Comparison of ENCODE assay signal across 1 cellular context in the genomic region with DNA sequence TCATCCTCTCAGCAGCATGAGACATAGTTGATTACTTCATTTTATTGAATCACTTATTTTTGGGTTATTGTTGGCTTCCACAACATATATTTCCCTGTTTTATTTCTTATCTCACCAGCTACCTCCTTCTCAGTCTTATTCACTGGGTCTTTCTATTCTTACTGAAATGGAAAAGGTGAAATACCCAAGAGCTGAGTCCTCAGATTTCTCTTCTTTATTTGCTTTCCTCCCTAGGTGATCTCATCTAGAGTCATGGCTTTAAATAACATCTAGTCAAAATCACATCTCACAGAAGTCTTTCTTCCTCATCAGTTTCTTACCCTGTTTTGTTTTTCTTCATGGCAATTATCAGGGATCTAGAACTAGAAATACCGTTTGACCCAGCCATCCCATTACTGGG.
TF ChIP-seq lines count a peak whose summit lies in the region.

No MANE protein-coding gene starts in this region.

TF ChIP-seq in SK-N-SH, 30 proteins besides CTCF, POLR2A, EP300 and RAD21 (continued from another document):
- TF ChIP-seq, protein P1, sequence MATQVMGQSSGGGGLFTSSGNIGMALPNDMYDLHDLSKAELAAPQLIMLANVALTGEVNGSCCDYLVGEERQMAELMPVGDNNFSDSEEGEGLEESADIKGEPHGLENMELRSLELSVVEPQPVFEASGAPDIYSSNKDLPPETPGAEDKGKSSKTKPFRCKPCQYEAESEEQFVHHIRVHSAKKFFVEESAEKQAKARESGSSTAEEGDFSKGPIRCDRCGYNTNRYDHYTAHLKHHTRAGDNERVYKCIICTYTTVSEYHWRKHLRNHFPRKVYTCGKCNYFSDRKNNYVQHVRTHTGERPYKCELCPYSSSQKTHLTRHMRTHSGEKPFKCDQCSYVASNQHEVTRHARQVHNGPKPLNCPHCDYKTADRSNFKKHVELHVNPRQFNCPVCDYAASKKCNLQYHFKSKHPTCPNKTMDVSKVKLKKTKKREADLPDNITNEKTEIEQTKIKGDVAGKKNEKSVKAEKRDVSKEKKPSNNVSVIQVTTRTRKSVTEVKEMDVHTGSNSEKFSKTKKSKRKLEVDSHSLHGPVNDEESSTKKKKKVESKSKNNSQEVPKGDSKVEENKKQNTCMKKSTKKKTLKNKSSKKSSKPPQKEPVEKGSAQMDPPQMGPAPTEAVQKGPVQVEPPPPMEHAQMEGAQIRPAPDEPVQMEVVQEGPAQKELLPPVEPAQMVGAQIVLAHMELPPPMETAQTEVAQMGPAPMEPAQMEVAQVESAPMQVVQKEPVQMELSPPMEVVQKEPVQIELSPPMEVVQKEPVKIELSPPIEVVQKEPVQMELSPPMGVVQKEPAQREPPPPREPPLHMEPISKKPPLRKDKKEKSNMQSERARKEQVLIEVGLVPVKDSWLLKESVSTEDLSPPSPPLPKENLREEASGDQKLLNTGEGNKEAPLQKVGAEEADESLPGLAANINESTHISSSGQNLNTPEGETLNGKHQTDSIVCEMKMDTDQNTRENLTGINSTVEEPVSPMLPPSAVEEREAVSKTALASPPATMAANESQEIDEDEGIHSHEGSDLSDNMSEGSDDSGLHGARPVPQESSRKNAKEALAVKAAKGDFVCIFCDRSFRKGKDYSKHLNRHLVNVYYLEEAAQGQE (IDR thresholded peaks at IDR 0.05; ENCODE audit: low read depth, low read length): no peak
- TF ChIP-seq, protein P2, sequence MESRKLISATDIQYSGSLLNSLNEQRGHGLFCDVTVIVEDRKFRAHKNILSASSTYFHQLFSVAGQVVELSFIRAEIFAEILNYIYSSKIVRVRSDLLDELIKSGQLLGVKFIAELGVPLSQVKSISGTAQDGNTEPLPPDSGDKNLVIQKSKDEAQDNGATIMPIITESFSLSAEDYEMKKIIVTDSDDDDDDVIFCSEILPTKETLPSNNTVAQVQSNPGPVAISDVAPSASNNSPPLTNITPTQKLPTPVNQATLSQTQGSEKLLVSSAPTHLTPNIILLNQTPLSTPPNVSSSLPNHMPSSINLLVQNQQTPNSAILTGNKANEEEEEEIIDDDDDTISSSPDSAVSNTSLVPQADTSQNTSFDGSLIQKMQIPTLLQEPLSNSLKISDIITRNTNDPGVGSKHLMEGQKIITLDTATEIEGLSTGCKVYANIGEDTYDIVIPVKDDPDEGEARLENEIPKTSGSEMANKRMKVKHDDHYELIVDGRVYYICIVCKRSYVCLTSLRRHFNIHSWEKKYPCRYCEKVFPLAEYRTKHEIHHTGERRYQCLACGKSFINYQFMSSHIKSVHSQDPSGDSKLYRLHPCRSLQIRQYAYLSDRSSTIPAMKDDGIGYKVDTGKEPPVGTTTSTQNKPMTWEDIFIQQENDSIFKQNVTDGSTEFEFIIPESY (IDR thresholded peaks at IDR 0.05; ENCODE audit: borderline replicate concordance, low read depth): no peak
- no peak for TF ChIP-seq FOXM1 (IDR thresholded peaks at IDR 0.05; ENCODE audit: low read depth)
- TF ChIP-seq NRF1 (IDR thresholded peaks at IDR 0.05; ENCODE audit: low read depth, low read length): no peak
- TF ChIP-seq, protein P3, sequence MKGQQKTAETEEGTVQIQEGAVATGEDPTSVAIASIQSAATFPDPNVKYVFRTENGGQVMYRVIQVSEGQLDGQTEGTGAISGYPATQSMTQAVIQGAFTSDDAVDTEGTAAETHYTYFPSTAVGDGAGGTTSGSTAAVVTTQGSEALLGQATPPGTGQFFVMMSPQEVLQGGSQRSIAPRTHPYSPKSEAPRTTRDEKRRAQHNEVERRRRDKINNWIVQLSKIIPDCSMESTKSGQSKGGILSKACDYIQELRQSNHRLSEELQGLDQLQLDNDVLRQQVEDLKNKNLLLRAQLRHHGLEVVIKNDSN (IDR thresholded peaks at IDR 0.05; ENCODE audit: borderline replicate concordance, low read depth): no peak
- no peak for TF ChIP-seq FOSL2 (IDR thresholded peaks at IDR 0.05; ENCODE audit: borderline replicate concordance, low read depth)
- no peak for TF ChIP-seq JUND (IDR thresholded peaks at IDR 0.05)
- TF ChIP-seq, protein P4, sequence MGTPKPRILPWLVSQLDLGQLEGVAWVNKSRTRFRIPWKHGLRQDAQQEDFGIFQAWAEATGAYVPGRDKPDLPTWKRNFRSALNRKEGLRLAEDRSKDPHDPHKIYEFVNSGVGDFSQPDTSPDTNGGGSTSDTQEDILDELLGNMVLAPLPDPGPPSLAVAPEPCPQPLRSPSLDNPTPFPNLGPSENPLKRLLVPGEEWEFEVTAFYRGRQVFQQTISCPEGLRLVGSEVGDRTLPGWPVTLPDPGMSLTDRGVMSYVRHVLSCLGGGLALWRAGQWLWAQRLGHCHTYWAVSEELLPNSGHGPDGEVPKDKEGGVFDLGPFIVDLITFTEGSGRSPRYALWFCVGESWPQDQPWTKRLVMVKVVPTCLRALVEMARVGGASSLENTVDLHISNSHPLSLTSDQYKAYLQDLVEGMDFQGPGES (IDR thresholded peaks at IDR 0.05; ENCODE audit: low read depth, low read length): no peak
